In the genomic region with DNA sequence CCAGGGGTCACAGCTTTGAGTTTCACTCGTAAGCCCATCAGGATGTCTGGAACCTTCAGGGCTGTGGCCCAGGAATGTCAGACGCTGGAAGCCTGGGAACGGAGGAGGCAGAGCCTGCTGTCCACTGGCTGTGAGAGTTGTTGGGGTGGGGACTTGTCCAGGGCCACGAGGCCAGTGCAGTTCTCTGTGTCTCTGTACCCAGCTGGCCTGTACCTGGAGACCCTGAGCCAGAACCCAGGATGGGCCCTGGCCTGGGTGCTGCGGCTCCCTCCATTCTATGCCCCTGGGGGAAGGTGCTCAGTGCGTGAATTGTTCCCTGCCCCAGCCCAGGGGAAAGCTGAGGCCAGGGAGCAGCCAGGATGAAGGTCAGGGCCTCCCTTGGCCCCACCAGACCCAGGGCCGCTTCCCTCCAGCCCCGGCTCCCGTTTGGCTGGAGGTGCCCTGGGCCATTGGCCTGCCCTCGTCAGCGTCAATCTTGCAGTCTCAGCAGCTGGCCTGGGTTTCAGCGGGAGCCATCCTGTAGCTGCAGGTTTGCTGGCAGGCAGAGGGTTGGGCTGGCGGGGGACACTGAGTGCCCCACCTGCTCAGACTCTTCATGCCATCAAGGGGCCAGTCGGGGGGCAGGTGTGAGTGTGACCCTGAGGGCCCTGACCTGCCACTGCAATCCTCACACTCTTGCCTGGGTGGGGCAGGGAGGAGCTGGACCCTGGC, we compare ENCODE assay signal across 1 cellular context.
TF ChIP-seq lines count a peak whose summit lies in the region.

No MANE protein-coding gene starts in this region.

TF ChIP-seq in H1, 55 proteins besides CTCF, POLR2A, EP300 and RAD21:
- TF ChIP-seq, protein P1, sequence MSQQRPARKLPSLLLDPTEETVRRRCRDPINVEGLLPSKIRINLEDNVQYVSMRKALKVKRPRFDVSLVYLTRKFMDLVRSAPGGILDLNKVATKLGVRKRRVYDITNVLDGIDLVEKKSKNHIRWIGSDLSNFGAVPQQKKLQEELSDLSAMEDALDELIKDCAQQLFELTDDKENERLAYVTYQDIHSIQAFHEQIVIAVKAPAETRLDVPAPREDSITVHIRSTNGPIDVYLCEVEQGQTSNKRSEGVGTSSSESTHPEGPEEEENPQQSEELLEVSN (IDR thresholded peaks at IDR 0.05): 0 out of 2 replicates have a peak, but pooled peaks have one; percentile 18
- TF ChIP-seq RXRA (IDR thresholded peaks at IDR 0.05; ENCODE audit: insufficient read depth, low read depth, low read length): no peak
